8 cellular contexts compared by ENCODE assay signal in genomic region chr19:28737021-28737525, GRCh38.
A peak's percentile ranks its signal among the peaks of the same experiment; 100 is the strongest.
DNase-seq lines count a peak whose midpoint lies in the region; ATAC-seq and TF ChIP-seq lines count a peak whose summit lies in the region.

No MANE protein-coding gene starts in this region.

- intact Hi-C loops in spleen (cut with DNase I; ENCODE audit: low total_unique reads), result loop anchor here (5.0 kb wide), 2 partner anchors 145 to 525 kb away; no protein-coding TSS in a partner anchor

- WGBS in spleen, 5 donors, result 3 to 16% (median 8%) methylated on average over 3 of the region's 3 CpGs

- H3K36me3 Mint-ChIP-seq in activated T-cell treated with anti-CD3 and anti-CD28 coated beads, Interleukin-2, amount 50 U/mL, for 72 hours (ENCODE audit: insufficient read depth in 2 of 2), result no peaks in the 10 kb centered on the region
- H3K36me3 Mint-ChIP-seq in activated T-cell treated with anti-CD3 and anti-CD28 coated beads, Interleukin-2, amount 50 U/mL, for 24 hours (ENCODE audit: low read depth), result no peaks in the 10 kb centered on the region

- no peak overlapping the region for H3K27ac Mint-ChIP-seq in activated T-cell treated with anti-CD3 and anti-CD28 coated beads, Interleukin-2, amount 50 U/mL, for 72 hours
- H3K27ac Mint-ChIP-seq in activated T-cell treated with anti-CD3 and anti-CD28 coated beads, Interleukin-2, amount 50 U/mL, for 24 hours, result no peak overlapping the region

- DNase-seq in activated T-cell treated with anti-CD3 and anti-CD28 coated beads, Interleukin-2, amount 50 U/mL, for 72 hours, result peak in 1 of 2 donors; percentile 32
- DNase-seq in activated T-cell treated with anti-CD3 and anti-CD28 coated beads, Interleukin-2, amount 50 U/mL, for 24 hours, result no peak
- DNase-seq in NCI-H1092 (lab: John Stamatoyannopoulos, UW), result peak; percentile 14
- peak; percentile 22 for DNase-seq in astrocyte of the cerebellum (ENCODE audit: low read depth)
- DNase-seq in iPS-NIHi11 (ENCODE audit: low spot score), result peak; percentile 26
- DNase-seq in spleen, result no peak
- no peak for DNase-seq in activated gamma-delta T cell treated with Interleukin-2 at 50 U/mL for 16 hours
- DNase-seq in activated CD4-positive, alpha-beta T cell treated with anti-CD3 and anti-CD28 coated beads, Interleukin-2, amount 50 U/mL, for 48 hours, result no peak

- no peak for TF ChIP-seq POLR2A in spleen (IDR thresholded peaks at IDR 0.05)

- peaks cover 6% of the 10 kb centered on the region for H3K4me1 Mint-ChIP-seq in activated T-cell treated with anti-CD3 and anti-CD28 coated beads, Interleukin-2, amount 50 U/mL, for 72 hours (ENCODE audit: low read depth)
- peaks cover 4% of the 10 kb centered on the region for H3K4me1 Mint-ChIP-seq in activated T-cell treated with anti-CD3 and anti-CD28 coated beads, Interleukin-2, amount 50 U/mL, for 24 hours (ENCODE audit: low read depth)

- no peaks in the 10 kb centered on the region for H3K36me3 ChIP-seq in spleen

- no peaks in the 10 kb centered on the region for H3K9me3 Mint-ChIP-seq in activated T-cell treated with anti-CD3 and anti-CD28 coated beads, Interleukin-2, amount 50 U/mL, for 72 hours
- no peaks in the 10 kb centered on the region for H3K9me3 Mint-ChIP-seq in activated T-cell treated with anti-CD3 and anti-CD28 coated beads, Interleukin-2, amount 50 U/mL, for 24 hours

- TF ChIP-seq CTCF in astrocyte of the cerebellum (IDR thresholded peaks at IDR 0.05; ENCODE audit: low read depth, low read length, missing control alignments) (peak; percentile 63), spleen (IDR thresholded peaks at IDR 0.05 in 8 of 11, conservative IDR thresholded peaks at IDR 0.05 in 3 of 11) (peak in 9 of 11 experiments; percentile 30 to 77 (median 52))

- peak overlapping the region in 4 of 8 donors; percentile 51 to 73 (median 66) for H3K27ac ChIP-seq in spleen

- no peaks in the 10 kb centered on the region for H3K9me3 ChIP-seq in spleen

- peak overlapping the region in 1 of 2 donors; percentile 16 for H3K4me3 Mint-ChIP-seq in activated T-cell treated with anti-CD3 and anti-CD28 coated beads, Interleukin-2, amount 50 U/mL, for 72 hours
- H3K4me3 Mint-ChIP-seq in activated T-cell treated with anti-CD3 and anti-CD28 coated beads, Interleukin-2, amount 50 U/mL, for 24 hours, result no peak overlapping the region

- peaks cover 0 to 9% (median 3%) of the 10 kb centered on the region in 6 donors for H3K4me1 ChIP-seq in spleen

- no peaks in the 10 kb centered on the region for H3K27me3 Mint-ChIP-seq in activated T-cell treated with anti-CD3 and anti-CD28 coated beads, Interleukin-2, amount 50 U/mL, for 72 hours (ENCODE audit: low read depth)
- no peaks in the 10 kb centered on the region for H3K27me3 Mint-ChIP-seq in activated T-cell treated with anti-CD3 and anti-CD28 coated beads, Interleukin-2, amount 50 U/mL, for 24 hours

- H3K27me3 ChIP-seq in spleen (replicated peaks in 1 of 7), result no peaks in the 10 kb centered on the region

- in situ Hi-C loops in astrocyte of the cerebellum (cut with HindIII; ENCODE audit: low sequenced_read_pairs), result no loop called here

- no peak overlapping the region for H3K4me3 ChIP-seq in astrocyte of the cerebellum (ENCODE audit: low read depth, low read length)
- peak overlapping the region in 1 of 8 donors; percentile 19 for H3K4me3 ChIP-seq in spleen

- ATAC-seq in activated T-cell treated with anti-CD3 and anti-CD28 coated beads, Interleukin-2, amount 50 U/mL, for 72 hours (replicated peaks in 1 of 2), result peak; percentile 65 to 66

Comparison
In these comparisons a context has a peak if more than half of its experiments do, and no peak if none do; other contexts are left out.
1. DNase-seq: peak in NCI-H1092 (single experiment), astrocyte of the cerebellum (single experiment) and iPS-NIHi11 (single experiment); none in activated T-cell treated with anti-CD3 and anti-CD28 coated beads, Interleukin-2, amount 50 U/mL, for 24 hours (single experiment), spleen (single experiment), activated gamma-delta T cell treated with Interleukin-2 at 50 U/mL for 16 hours (single experiment) and activated CD4-positive, alpha-beta T cell treated with anti-CD3 and anti-CD28 coated beads, Interleukin-2, amount 50 U/mL, for 48 hours (0 of 2).